Comparison of ENCODE assay signal across 13 cellular contexts in the genomic region with DNA sequence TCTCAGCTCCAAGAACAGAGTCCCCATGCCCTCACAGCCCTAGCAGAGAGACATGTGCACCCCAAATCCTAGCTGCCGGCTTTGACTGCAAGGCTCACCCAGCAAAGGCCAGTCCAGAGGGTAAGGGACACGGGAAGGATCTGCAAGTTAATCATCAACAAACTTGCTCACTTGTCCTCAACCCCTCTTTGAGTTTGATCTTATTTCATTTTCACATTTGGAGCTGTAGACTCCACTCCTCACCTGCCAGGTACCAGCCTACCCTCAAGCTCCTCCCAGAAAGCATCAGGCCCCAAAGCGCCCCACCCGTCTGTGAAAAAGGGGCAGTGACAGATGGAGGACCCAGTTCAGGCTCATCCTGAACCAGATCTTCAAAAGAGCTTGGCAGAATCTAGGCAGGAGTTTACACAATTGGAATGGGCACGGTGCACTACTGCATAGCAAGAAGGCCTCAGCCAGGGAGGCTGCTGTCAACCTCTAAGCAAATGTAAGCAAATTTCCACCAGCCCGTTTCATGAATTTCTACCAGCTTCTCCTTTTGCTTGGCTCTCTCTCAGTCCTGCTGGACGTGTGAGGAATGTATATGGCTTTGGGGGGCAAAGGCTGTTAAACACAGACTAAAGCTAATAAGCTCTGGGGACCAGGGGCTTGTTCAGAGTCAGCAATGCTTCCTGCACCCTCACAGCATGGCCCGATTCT. TPM values are rescaled to one million over a fixed set of nuclear protein-coding genes. Genes with fewer than 3 reads are reported as not detected.
A peak's percentile ranks its signal among the peaks of the same experiment; 100 is the strongest.
DNase-seq lines count a peak whose midpoint lies in the region; ATAC-seq, FAIRE-seq and TF ChIP-seq lines count a peak whose summit lies in the region.
"Had no signal": no experiment of that assay in that cellular context is flagged by ENCODE, and none has a peak within 500 bp of the region (broad histone marks: within the 10 kb centered on the region; RNA-seq: fewer than 3 reads in every experiment).

No MANE protein-coding gene starts in this region.

- H3K4me1 ChIP-seq in stomach smooth muscle (ENCODE audit: control insufficient read depth, insufficient read depth, low read length), result peaks cover 85% of the 10 kb centered on the region
- peaks cover 16% of the 10 kb centered on the region for H3K4me1 ChIP-seq in endodermal cell (ENCODE audit: control insufficient read depth, insufficient read depth, low read length)

- H3K4me3 ChIP-seq in stomach smooth muscle (ENCODE audit: low read length in 2 of 2) (peak overlapping the region; percentile 8 to 35), endodermal cell (ENCODE audit: low read length) (no peak overlapping the region)

- no peak for ATAC-seq in activated T-cell treated with anti-CD3 and anti-CD28 coated beads, Interleukin-2, amount 50 U/mL, for 4 hours
- ATAC-seq in T-cell (replicated peaks in 1 of 4), result no peak
- peak; percentile 73 for ATAC-seq in left lobe of liver
- no peak for ATAC-seq in HG03159 (IDR thresholded peaks at IDR 0.05; ENCODE audit: unreplicated experiment)

- no peaks in the 10 kb centered on the region for H3K9me3 Mint-ChIP-seq in activated T-cell treated with anti-CD3 and anti-CD28 coated beads, Interleukin-2, amount 50 U/mL, for 4 hours
- no peaks in the 10 kb centered on the region for H3K9me3 Mint-ChIP-seq in T-cell
- no peaks in the 10 kb centered on the region for H3K9me3 Mint-ChIP-seq in endodermal cell

- no peak for TF ChIP-seq CTCF in endodermal cell (conservative IDR thresholded peaks at IDR 0.05)

- no peaks in the 10 kb centered on the region for H3K27me3 ChIP-seq in stomach smooth muscle (ENCODE audit: control insufficient read depth in 1 of 2, insufficient read depth in 2 of 2, low read length in 2 of 2)
- H3K27me3 ChIP-seq in endodermal cell (ENCODE audit: control insufficient read depth, insufficient read depth, low read length, poor library complexity, severe bottlenecking), result no peaks in the 10 kb centered on the region

- H3K4me3 Mint-ChIP-seq in activated T-cell treated with anti-CD3 and anti-CD28 coated beads, Interleukin-2, amount 50 U/mL, for 4 hours, result peak overlapping the region; percentile 17
- H3K4me3 Mint-ChIP-seq in T-cell, result peak overlapping the region; percentile 50 to 78 (median 57)
- no peak overlapping the region for H3K4me3 Mint-ChIP-seq in endodermal cell

- FAIRE-seq in HTR-8/SVneo (lab: Jason Lieb, UNC), result no peak
- FAIRE-seq: RCC 7860 had no signal

- H3K9ac ChIP-seq in stomach smooth muscle (ENCODE audit: low read length in 2 of 2), result peak overlapping the region in 1 of 2 donors; percentile 47
- no peak overlapping the region for H3K9ac ChIP-seq in endodermal cell (ENCODE audit: extremely low read depth, low read length, poor library complexity, severe bottlenecking)

- H3K27ac Mint-ChIP-seq in T-cell (peak overlapping the region; percentile 90 to 92), endodermal cell (no peak overlapping the region)

- 93 to 100% methylated on average over 7 to 8 of the region's 8 CpGs for WGBS in endodermal cell (ENCODE audit: insufficient coverage in 1 of 2, insufficient read length in 1 of 2), 2 experiments

- no peaks in the 10 kb centered on the region for H3K27me3 Mint-ChIP-seq in activated T-cell treated with anti-CD3 and anti-CD28 coated beads, Interleukin-2, amount 50 U/mL, for 4 hours (ENCODE audit: low read depth)
- no peaks in the 10 kb centered on the region for H3K27me3 Mint-ChIP-seq in T-cell
- H3K27me3 Mint-ChIP-seq in endodermal cell (ENCODE audit: insufficient read depth), result peaks cover 3% of the 10 kb centered on the region

- H3K36me3 ChIP-seq in stomach smooth muscle (ENCODE audit: control insufficient read depth in 2 of 2, insufficient read depth in 2 of 2, low read length in 2 of 2) (peaks cover 11 to 21% of the 10 kb centered on the region in 2 donors), endodermal cell (ENCODE audit: control insufficient read depth, insufficient read depth, low read length) (peaks cover 12% of the 10 kb centered on the region)

- peaks cover 86% of the 10 kb centered on the region for H3K4me1 Mint-ChIP-seq in activated T-cell treated with anti-CD3 and anti-CD28 coated beads, Interleukin-2, amount 50 U/mL, for 4 hours (ENCODE audit: low read depth)
- H3K4me1 Mint-ChIP-seq in T-cell, result peaks cover 79 to 84% (median 84%) of the 10 kb centered on the region in 3 donors
- peaks cover 33% of the 10 kb centered on the region for H3K4me1 Mint-ChIP-seq in endodermal cell

- POLR2A ChIA-PET in T-cell (lab: Charles Lee), result interaction anchor here (0.6 to 0.9 kb wide), 3 partner anchors 12 to 14 kb away, joined by 4 to 6 read pairs (median 4); no protein-coding TSS in a partner anchor

- H3K27ac ChIP-seq in stomach smooth muscle (ENCODE audit: low read length) (peak overlapping the region; percentile 49), endodermal cell (ENCODE audit: low read depth, low read length) (no peak overlapping the region)
- H3K27ac ChIP-seq: WERI-Rb-1 had no signal

- H3K9me3 ChIP-seq in stomach smooth muscle (ENCODE audit: control insufficient read depth in 2 of 2, low read length in 2 of 2) (no peaks in the 10 kb centered on the region), endodermal cell (ENCODE audit: control insufficient read depth, low read length) (no peaks in the 10 kb centered on the region)

- DNase-seq in activated T-cell treated with anti-CD3 and anti-CD28 coated beads, Interleukin-2, amount 50 U/mL, for 4 hours, result no peak
- DNase-seq in activated T-cell treated with anti-CD3 and anti-CD28 coated beads for 4 hours, result no peak
- DNase-seq in T-cell, result no peak
- DNase-seq in left lobe of liver (ENCODE audit: low spot score), result peak; percentile 86
- no peak for DNase-seq in endodermal cell
- DNase-seq in HTR-8/SVneo (ENCODE audit: insufficient read length, low spot score), result no peak
- DNase-seq: anterior cingulate cortex, NCI-H146, occipital lobe, WERI-Rb-1 had no signal

- peaks cover 32% of the 10 kb centered on the region for H3K36me3 Mint-ChIP-seq in activated T-cell treated with anti-CD3 and anti-CD28 coated beads, Interleukin-2, amount 50 U/mL, for 4 hours (ENCODE audit: insufficient read depth)
- H3K36me3 Mint-ChIP-seq in T-cell, result peaks cover 52% of the 10 kb centered on the region
- H3K36me3 Mint-ChIP-seq in endodermal cell (ENCODE audit: low read depth), result peaks cover 14% of the 10 kb centered on the region

- CTCF ChIA-PET in T-cell (lab: Charles Lee), result interaction anchor here (0.6 to 2.1 kb wide), 10 partner anchors 10 to 841 kb away, joined by 3 to 9 read pairs (median 4); a partner anchor contains a TSS

RNA-seq across cellular contexts. Expression of a gene that starts 5.5 kb away (rescaled TPM):
- total RNA-seq in activated T-cell treated with anti-CD3 and anti-CD28 coated beads, Interleukin-2, amount 50 U/mL, for 4 hours, result 100 to 1,000 TPM in 2 of 3 donors, 10 to 100 TPM in 1; 86.3 to 121 (median 108) TPM
- total RNA-seq in T-cell, result 100 to 1,000 TPM; 126 to 286 (median 269) TPM
- 29.9 TPM for total RNA-seq in left lobe of liver
- total RNA-seq in endodermal cell, result 10 to 100 TPM; 39.7 to 43.8 TPM
- 33.1 TPM for polyA plus RNA-seq in endodermal cell (2013, experiment 1 of 2)
- polyA plus RNA-seq in endodermal cell (2013, experiment 2 of 2), result 32.7 TPM

RNA-seq across cellular contexts. Expression of a gene that starts 28.5 kb away (rescaled TPM):
- under 1 TPM; 0.13 to 0.33 (median 0.18) TPM for total RNA-seq in activated T-cell treated with anti-CD3 and anti-CD28 coated beads, Interleukin-2, amount 50 U/mL, for 4 hours
- total RNA-seq in T-cell (10 to 100 TPM in 1 of 5 donors, 1 to 10 TPM in 4; 7.4 to 10.5 (median 9.1) TPM), left lobe of liver (1.2 TPM), endodermal cell (10 to 100 TPM; 11.1 to 12.6 TPM)
- polyA plus RNA-seq in endodermal cell (2013, experiment 1 of 2), result 2.0 TPM
- polyA plus RNA-seq in endodermal cell (2013, experiment 2 of 2), result 1.7 TPM

RNA-seq across cellular contexts. Expression of a gene that starts 44.1 kb away (rescaled TPM):
- total RNA-seq in activated T-cell treated with anti-CD3 and anti-CD28 coated beads, Interleukin-2, amount 50 U/mL, for 4 hours, result 10 to 100 TPM; 20.6 to 24.1 (median 21.7) TPM
- total RNA-seq in T-cell (100 to 1,000 TPM in 1 of 5 donors, 10 to 100 TPM in 4; 50.9 to 165 (median 55.4) TPM), left lobe of liver (34.0 TPM), endodermal cell (10 to 100 TPM; 17.0 to 23.0 TPM)
- polyA plus RNA-seq in endodermal cell (2013, experiment 1 of 2), result 12.9 TPM
- 10.2 TPM for polyA plus RNA-seq in endodermal cell (2013, experiment 2 of 2)

RNA-seq across cellular contexts. Expression of a gene that starts 51.5 kb away (rescaled TPM):
- 1 to 10 TPM; 6.9 to 8.2 (median 7.9) TPM for total RNA-seq in activated T-cell treated with anti-CD3 and anti-CD28 coated beads, Interleukin-2, amount 50 U/mL, for 4 hours
- total RNA-seq in T-cell, result 10 to 100 TPM; 15.3 to 25.4 (median 17.2) TPM
- 9.1 TPM for total RNA-seq in left lobe of liver
- 1 to 10 TPM; 2.8 to 3.3 TPM for total RNA-seq in endodermal cell
- polyA plus RNA-seq in endodermal cell (2013, experiment 1 of 2), result 17.4 TPM
- polyA plus RNA-seq in endodermal cell (2013, experiment 2 of 2), result 14.3 TPM
